ENCODE assay signal across 8 cellular contexts in genomic region chr2:61853848-61854434, GRCh38. TPM values are rescaled to one million over a fixed set of nuclear protein-coding genes. Genes with fewer than 3 reads are reported as not detected.
DNase-seq lines count a peak whose midpoint lies in the region; ATAC-seq and TF ChIP-seq lines count a peak whose summit lies in the region.

FAM161A (minus strand) TSS chr2:61854060; CDS start chr2:61854041, 19 bp downstream.

- no peaks in the 10 kb centered on the region for H3K27me3 ChIP-seq in kidney epithelial cell (ENCODE audit: control insufficient read depth, insufficient read depth, low read length)

- DNase-seq in AG20443 (ENCODE audit: low spot score) (peak; percentile 94), NCI-H226 (peak; percentile 78), cerebellum (ENCODE audit: low spot score) (peak; percentile 90), kidney epithelial cell (ENCODE audit: low read depth) (peak; percentile 34)
- peak; percentile 76 for DNase-seq in activated CD4-positive, CD25-positive, alpha-beta regulatory T cell treated with anti-CD3 and anti-CD28 coated beads, Interleukin-2, amount 50 U/mL, for 72 hours
- peak; percentile 89 for DNase-seq in stimulated activated CD4-positive, alpha-beta T cell treated with anti-CD3 and anti-CD28 coated beads, Interleukin-15, amount 100 ng/mL, for 24 hours

- H3K36me3 ChIP-seq in kidney epithelial cell (ENCODE audit: control insufficient read depth, insufficient read depth, low read length): no peaks in the 10 kb centered on the region

- ATAC-seq in GM19035 (IDR thresholded peaks at IDR 0.05; ENCODE audit: unreplicated experiment) (peak; percentile 83), HG03280 (IDR thresholded peaks at IDR 0.05; ENCODE audit: unreplicated experiment) (peak; percentile 84)

- TF ChIP-seq CTCF in kidney epithelial cell (IDR thresholded peaks at IDR 0.05; ENCODE audit: insufficient read depth, low read length, poor library complexity, severe bottlenecking): no peak

- peak within 1 kb of the TSS; percentile 88 for H3K4me3 ChIP-seq in kidney epithelial cell (ENCODE audit: low read depth, low read length)

RNA-seq across cellular contexts. Expression of gene FAM161A, which starts in this region (rescaled TPM):
- total RNA-seq in cerebellum (16.4 TPM), kidney epithelial cell (3.0 and 6.0 TPM in 2 replicates)

Comparison
In these comparisons a context has a peak if more than half of its experiments do, and no peak if none do; other contexts are left out.
1. Peak in every context shown above with its lines: DNase-seq, ATAC-seq and H3K4me3 ChIP-seq.
2. DNase-seq: peak in every context shown above with its lines; median percentile 94 in AG20443; 90 in cerebellum; 89 in stimulated activated CD4-positive, alpha-beta T cell treated with anti-CD3 and anti-CD28 coated beads, Interleukin-15, amount 100 ng/mL, for 24 hours; 78 in NCI-H226; 76 in activated CD4-positive, CD25-positive, alpha-beta regulatory T cell treated with anti-CD3 and anti-CD28 coated beads, Interleukin-2, amount 50 U/mL, for 72 hours; 34 in kidney epithelial cell.